ENCODE assay signal across 8 cellular contexts in the genomic region with DNA sequence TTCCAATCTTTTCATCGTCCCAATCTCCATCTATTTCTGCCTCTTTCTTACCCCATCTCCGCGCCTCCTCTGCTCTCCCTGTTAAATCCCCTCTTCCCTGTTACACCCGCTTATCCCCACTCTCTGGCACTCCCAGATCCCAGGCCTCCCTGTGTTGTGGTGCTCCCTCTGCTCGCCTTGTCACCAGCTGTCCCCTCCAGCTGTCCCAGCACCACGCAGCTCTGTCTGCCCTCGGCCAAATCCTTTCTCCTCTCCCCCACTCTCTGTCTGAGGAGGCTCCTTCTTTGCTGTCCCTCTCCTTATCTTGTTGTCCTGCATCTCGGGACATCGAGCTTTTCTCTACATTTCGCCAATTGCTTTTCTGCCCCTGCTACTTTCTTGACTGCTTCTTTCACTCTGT. TPM values are rescaled to one million over a fixed set of nuclear protein-coding genes. Genes with fewer than 3 reads are reported as not detected.
DNase-seq lines count a peak whose midpoint lies in the region; ATAC-seq and TF ChIP-seq lines count a peak whose summit lies in the region.

No MANE protein-coding gene starts in this region.

- peak overlapping the region; percentile 17 for H2AFZ ChIP-seq in smooth muscle cell (ENCODE audit: low read depth)

- no peaks in the 10 kb centered on the region for H3K9me3 ChIP-seq in SJSA1 (replicated peaks)
- no peaks in the 10 kb centered on the region for H3K9me3 ChIP-seq in smooth muscle cell (replicated peaks; ENCODE audit: low read depth)

- H3K79me2 ChIP-seq in smooth muscle cell (ENCODE audit: low read depth) = peaks cover 53% of the 10 kb centered on the region

- H3K4me3 ChIP-seq in SJSA1 = peak overlapping the region; percentile 76
- H3K4me3 ChIP-seq in smooth muscle cell = peak overlapping the region; percentile 63

- H3K27ac ChIP-seq in SJSA1 (no peak overlapping the region), foreskin keratinocyte (peak overlapping the region; percentile 42), smooth muscle cell (ENCODE audit: low read depth) (peak overlapping the region; percentile 72)

- H3K4me1 ChIP-seq in SJSA1 (replicated peaks) (peaks cover 7% of the 10 kb centered on the region), foreskin keratinocyte (no peaks in the 10 kb centered on the region), smooth muscle cell (ENCODE audit: low read depth) (peaks cover 12% of the 10 kb centered on the region)

- DNase-seq in NCI-H524 (lab: John Stamatoyannopoulos, UW) (peak; percentile 6 to 53), NCI-H524 treated with DMSO at 0.1 percent for 48 hours (lab: John Stamatoyannopoulos, UW) (no peak), SJSA1 (ENCODE audit: low read depth in 1 of 2, low spot score in 2 of 2) (no peak), foreskin keratinocyte (no peak), smooth muscle cell (lab: John Stamatoyannopoulos, UW; ENCODE audit: unreplicated experiment) (no peak)

- H3K4me2 ChIP-seq in smooth muscle cell = peak overlapping the region; percentile 92

- H3K36me3 ChIP-seq in SJSA1 = peaks cover 9% of the 10 kb centered on the region; the same call in 1 of the 2 replicates
- H3K36me3 ChIP-seq in smooth muscle cell (ENCODE audit: low read depth) = no peaks in the 10 kb centered on the region

- ATAC-seq in foreskin keratinocyte (no peak), GM21529 (IDR thresholded peaks at IDR 0.05; ENCODE audit: unreplicated experiment) (no peak), HG02884 (IDR thresholded peaks at IDR 0.05; ENCODE audit: unreplicated experiment) (no peak), GM18909 (IDR thresholded peaks at IDR 0.05; ENCODE audit: poor library complexity, unreplicated experiment) (no peak)

- 21% methylated on average over 10 of the region's 10 CpGs for WGBS in smooth muscle cell (ENCODE audit: low lambda C conversion rate)

- peak overlapping the region; percentile 66 for H3K9ac ChIP-seq in smooth muscle cell (ENCODE audit: low read depth)

- no peak for TF ChIP-seq CTCF in foreskin keratinocyte (conservative IDR thresholded peaks at IDR 0.05)
- TF ChIP-seq CTCF in smooth muscle cell (IDR thresholded peaks at IDR 0.05; ENCODE audit: borderline replicate concordance, insufficient read depth, poor library complexity, severe bottlenecking) = no peak

- peaks cover 53% of the 10 kb centered on the region for H4K20me1 ChIP-seq in smooth muscle cell (ENCODE audit: low read depth)

- peaks cover 4% of the 10 kb centered on the region for H3F3A ChIP-seq in smooth muscle cell (ENCODE audit: low read depth)

- no peaks in the 10 kb centered on the region for H3K27me3 ChIP-seq in SJSA1 (replicated peaks)
- no peaks in the 10 kb centered on the region for H3K27me3 ChIP-seq in foreskin keratinocyte
- no peaks in the 10 kb centered on the region for H3K27me3 ChIP-seq in smooth muscle cell (ENCODE audit: low read depth)

RNA-seq across cellular contexts. Expression of a gene that starts 1.0 kb away (rescaled TPM):
- 6.7 and 13.1 TPM in 2 replicates for total RNA-seq in SJSA1 (2014; rRNA removed; shearing (Covaris generic))
- total RNA-seq in foreskin keratinocyte (10.1 and 12.8 TPM in 2 replicates), smooth muscle cell (36.0 and 37.8 TPM in 2 replicates)
- polyA plus RNA-seq in foreskin keratinocyte (2.1 and 2.2 TPM in 2 replicates), smooth muscle cell (18.5 and 22.3 TPM in 2 replicates)

RNA-seq across cellular contexts. Expression of a gene that starts 30.5 kb away (rescaled TPM):
- 3.2 and 9.7 TPM in 2 replicates for total RNA-seq in SJSA1 (2014; rRNA removed; shearing (Covaris generic))
- 2.5 and 5.0 TPM in 2 replicates for total RNA-seq in foreskin keratinocyte
- 1.6 and 2.2 TPM in 2 replicates for polyA plus RNA-seq in foreskin keratinocyte
- 14.8 and 48.7 TPM in 2 replicates for total RNA-seq in smooth muscle cell
- 6.7 and 12.4 TPM in 2 replicates for polyA plus RNA-seq in smooth muscle cell

RNA-seq across cellular contexts. Expression of a gene that starts 56.7 kb away (rescaled TPM):
- 7.0 and 8.4 TPM in 2 replicates for total RNA-seq in SJSA1 (2014; rRNA removed; shearing (Covaris generic))
- total RNA-seq in foreskin keratinocyte (6.7 and 7.5 TPM in 2 replicates), smooth muscle cell (9.9 and 17.8 TPM in 2 replicates)
- polyA plus RNA-seq in foreskin keratinocyte (1.4 and 1.8 TPM in 2 replicates), smooth muscle cell (4.5 and 4.7 TPM in 2 replicates)

RNA-seq across cellular contexts. Expression of a gene that starts 57.6 kb away (rescaled TPM):
- not detected in 2 replicates for total RNA-seq in SJSA1 (2014; rRNA removed; shearing (Covaris generic))
- total RNA-seq in foreskin keratinocyte (not detected in 2 replicates), smooth muscle cell (0.09 TPM in 2 replicates)
- polyA plus RNA-seq in foreskin keratinocyte (not detected in 2 replicates), smooth muscle cell (not detected in 2 replicates)

Comparison
In these comparisons a context has a peak if more than half of its experiments do, and no peak if none do; other contexts are left out.
1. DNase-seq: peak in NCI-H524 (2 of 2); none in NCI-H524 treated with DMSO at 0.1 percent for 48 hours (single experiment), SJSA1 (0 of 2), foreskin keratinocyte (0 of 2) and smooth muscle cell (single experiment).